Comparison of ENCODE assay signal across 14 cellular contexts in the genomic region with DNA sequence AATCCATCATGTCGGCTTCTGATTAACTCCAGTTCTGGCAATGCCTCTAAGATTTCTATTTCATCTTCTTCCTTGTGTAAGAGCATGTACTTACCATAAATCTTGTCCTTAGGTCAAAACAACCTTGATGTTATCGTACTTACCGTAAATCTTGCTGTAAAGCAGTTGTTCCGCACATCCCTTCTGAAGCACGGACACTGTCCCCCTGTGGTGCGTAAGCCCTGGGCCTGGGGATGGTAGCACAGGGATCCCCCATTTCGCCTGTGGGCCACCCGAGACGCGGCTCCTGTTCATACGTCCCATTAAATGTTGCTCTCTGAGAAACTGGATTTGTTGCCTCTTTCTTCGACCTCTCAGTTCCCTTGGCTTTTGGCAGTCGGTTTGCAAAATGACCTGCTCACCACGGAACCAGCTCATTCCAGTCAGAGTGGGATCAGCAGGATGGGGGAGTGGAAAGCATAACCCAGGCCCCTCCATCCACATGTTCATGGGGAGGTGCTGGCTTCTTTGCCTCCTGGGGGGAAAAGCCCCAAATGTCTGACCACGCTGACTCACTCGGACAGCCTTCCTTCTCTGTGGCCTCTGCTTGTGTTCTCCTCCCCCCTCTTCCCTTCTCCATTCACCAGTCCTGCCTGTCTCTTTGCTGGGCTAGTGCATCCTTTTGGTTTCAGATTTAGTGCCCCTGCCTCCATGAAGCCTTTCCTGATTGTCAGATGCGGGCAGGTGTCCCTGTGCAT. TPM values are rescaled to one million over a fixed set of nuclear protein-coding genes. Genes with fewer than 3 reads are reported as not detected.
DNase-seq lines count a peak whose midpoint lies in the region; ATAC-seq, FAIRE-seq and TF ChIP-seq lines count a peak whose summit lies in the region.
"Had no signal": no experiment of that assay in that cellular context is flagged by ENCODE, and none has a peak within 500 bp of the region (broad histone marks: within the 10 kb centered on the region; RNA-seq: fewer than 3 reads in every experiment).

No MANE protein-coding gene starts in this region.

- H2BK120ac ChIP-seq in IMR-90 (ENCODE audit: low read depth, low read length) = no peak overlapping the region

- H3K23ac ChIP-seq in IMR-90 (ENCODE audit: low read depth, low read length) = no peak overlapping the region

- FAIRE-seq in astrocyte (lab: Jason Lieb, UNC) = no peak

- no peak for TF ChIP-seq POLR2A in IMR-90 (IDR thresholded peaks at IDR 0.05; ENCODE audit: low read depth, low read length)

- no peak for TF ChIP-seq RAD21 in IMR-90 (IDR thresholded peaks at IDR 0.05; ENCODE audit: low read length)

- peak overlapping the region; percentile 16; the same call in 1 of the 2 replicates for H3K4me2 ChIP-seq in IMR-90 (ENCODE audit: low read depth, low read length)
- peak overlapping the region; percentile 69 for H3K4me2 ChIP-seq in astrocyte (ENCODE audit: low read length)

- no peak overlapping the region for H2BK5ac ChIP-seq in IMR-90 (ENCODE audit: low read depth, low read length, poor library complexity, severe bottlenecking)

- BruUV-seq in IMR-90 (replicated peaks; lab: Mats Ljungman, UMichigan) = no TSS peak

- no peak overlapping the region for H2BK15ac ChIP-seq in IMR-90 (ENCODE audit: low read depth, low read length)

- H3K9me3 Mint-ChIP-seq in astrocyte (ENCODE audit: unreplicated experiment) (no peaks in the 10 kb centered on the region), nephron progenitor cell (peaks cover 21% of the 10 kb centered on the region)
- H3K9me3 Mint-ChIP-seq: activated naive CD4-positive, alpha-beta T cell treated with anti-CD3 and anti-CD28 coated beads, Interleukin-2, amount 10 ng/mL, durations not matched to agents 7 days and 5 days had no signal

- no peak overlapping the region for H4K91ac ChIP-seq in IMR-90 (ENCODE audit: insufficient read depth, low read depth, low read length)

- H3K79me2 ChIP-seq in astrocyte (ENCODE audit: insufficient read depth, low read length) = peaks cover 77% of the 10 kb centered on the region

- H3K9me1 ChIP-seq in IMR-90 (ENCODE audit: insufficient read depth, low read length) = peaks cover 10% of the 10 kb centered on the region

- intact Hi-C loops in IMR-90 (cut with micrococcal nuclease) = no loop called here
- intact Hi-C loops in left lung (cut with DNase I) = no loop called here

- H2AK5ac ChIP-seq in IMR-90 (ENCODE audit: low read depth, low read length) = peak overlapping the region; percentile 71; the same call in 1 of the 2 replicates

- H3K27ac Mint-ChIP-seq in astrocyte (ENCODE audit: unreplicated experiment) (no peak overlapping the region), nephron progenitor cell (no peak overlapping the region)
- H3K27ac Mint-ChIP-seq: activated naive CD4-positive, alpha-beta T cell treated with anti-CD3 and anti-CD28 coated beads, Interleukin-2, amount 10 ng/mL, durations not matched to agents 7 days and 5 days had no signal

- peaks cover 56% of the 10 kb centered on the region for H3K4me1 Mint-ChIP-seq in astrocyte (ENCODE audit: low read depth, unreplicated experiment)
- peaks cover 24% of the 10 kb centered on the region for H3K4me1 Mint-ChIP-seq in nephron progenitor cell

- ATAC-seq in IMR-90 (ENCODE audit: low read depth) (peak; percentile 14; the same call in 1 of the 2 replicates), left lung (peak; percentile 20)
- ATAC-seq: gastrocnemius medialis had no signal

- H3K27me3 Mint-ChIP-seq in astrocyte (ENCODE audit: low read depth, unreplicated experiment) = no peaks in the 10 kb centered on the region
- peaks cover 4% of the 10 kb centered on the region for H3K27me3 Mint-ChIP-seq in nephron progenitor cell (ENCODE audit: low read depth, poor library complexity)

- dilution Hi-C loops in IMR-90 (cut with HindIII; ENCODE audit: low sequenced_read_pairs, unreplicated experiment) = no loop called here

- no peaks in the 10 kb centered on the region for H3K27me3 ChIP-seq in IMR-90 (ENCODE audit: control insufficient read depth, insufficient read depth, low read length)
- no peaks in the 10 kb centered on the region for H3K27me3 ChIP-seq in astrocyte (ENCODE audit: insufficient read depth, low read length)
- H3K27me3 ChIP-seq in left lung = no peaks in the 10 kb centered on the region
- no peaks in the 10 kb centered on the region for H3K27me3 ChIP-seq in right atrium auricular region
- H3K27me3 ChIP-seq: colonic mucosa, gastrocnemius medialis had no signal

- H2BK20ac ChIP-seq in IMR-90 (ENCODE audit: low read depth, low read length) = no peak overlapping the region

- H3K36me3 ChIP-seq in IMR-90 (ENCODE audit: control insufficient read depth, insufficient read depth, low read length) (no peaks in the 10 kb centered on the region), astrocyte (ENCODE audit: insufficient read depth, low read length) (no peaks in the 10 kb centered on the region), left lung (no peaks in the 10 kb centered on the region), right atrium auricular region (no peaks in the 10 kb centered on the region)
- H3K36me3 ChIP-seq: colonic mucosa, gastrocnemius medialis, HAP-1 had no signal

- no peak overlapping the region; the same call in 1 of the 2 replicates for H3K4ac ChIP-seq in IMR-90 (ENCODE audit: low read depth, low read length)

- peaks cover 46 to 58% of the 10 kb centered on the region in 2 experiments for H3K79me1 ChIP-seq in IMR-90 (ENCODE audit: low read depth in 1 of 2, low read length in 2 of 2)

- TF ChIP-seq CTCF in IMR-90 (conservative IDR thresholded peaks at IDR 0.05; ENCODE audit: low read depth, low read length) (no peak), astrocyte (IDR thresholded peaks at IDR 0.05; ENCODE audit: insufficient read depth, low read depth, low read length) (no peak), left lung (IDR thresholded peaks at IDR 0.05) (no peak), right atrium auricular region (IDR thresholded peaks at IDR 0.05) (no peak), nephron progenitor cell (IDR thresholded peaks at IDR 0.05) (no peak)

- H3K36me3 Mint-ChIP-seq in astrocyte (ENCODE audit: low read depth, unreplicated experiment) = peaks cover 16% of the 10 kb centered on the region
- peaks cover 16% of the 10 kb centered on the region for H3K36me3 Mint-ChIP-seq in nephron progenitor cell (ENCODE audit: low read depth)
- H3K36me3 Mint-ChIP-seq: activated naive CD4-positive, alpha-beta T cell treated with anti-CD3 and anti-CD28 coated beads, Interleukin-2, amount 10 ng/mL, durations not matched to agents 7 days and 5 days had no signal

- H2AK9ac ChIP-seq in IMR-90 (replicated peaks; ENCODE audit: low read depth, low read length, poor library complexity) = peak overlapping the region; percentile 22

- no peak overlapping the region for H3K4me3 ChIP-seq in IMR-90 (ENCODE audit: insufficient read depth, low read depth, low read length)
- H3K4me3 ChIP-seq in astrocyte (ENCODE audit: insufficient read depth, low read depth, low read length) = no peak overlapping the region
- H3K4me3 ChIP-seq in left lung = no peak overlapping the region
- H3K4me3 ChIP-seq in right atrium auricular region = no peak overlapping the region
- H3K4me3 ChIP-seq: colonic mucosa, gastrocnemius medialis, HAP-1 had no signal

- no peak overlapping the region for H3K18ac ChIP-seq in IMR-90 (ENCODE audit: low read depth, low read length)

- no peak overlapping the region for H4K8ac ChIP-seq in IMR-90 (ENCODE audit: low read depth in 2 of 2, low read length in 2 of 2)

- CTCF ChIA-PET in IMR-90 (lab: Yijun Ruan, JAX) = interaction anchor here (0.6 kb wide), 1 partner anchor 238 kb away, joined by 4 read pairs; no protein-coding TSS in a partner anchor

- peak overlapping the region; percentile 29; the same call in 1 of the 2 replicates for H3K14ac ChIP-seq in IMR-90 (replicated peaks; ENCODE audit: low read depth, low read length)

- H3K4me1 ChIP-seq in IMR-90 (ENCODE audit: control insufficient read depth, insufficient read depth, low read length) = peaks cover 11% of the 10 kb centered on the region
- peaks cover 31% of the 10 kb centered on the region for H3K4me1 ChIP-seq in astrocyte (ENCODE audit: insufficient read depth, low read length)
- peaks cover 3 to 87% of the 10 kb centered on the region in 2 donors for H3K4me1 ChIP-seq in left lung
- no peaks in the 10 kb centered on the region for H3K4me1 ChIP-seq in right atrium auricular region
- H3K4me1 ChIP-seq: colonic mucosa, gastrocnemius medialis, HAP-1 had no signal

- H2AFZ ChIP-seq in IMR-90 (replicated peaks; ENCODE audit: low read length, poor library complexity) (peak overlapping the region; percentile 51), astrocyte (ENCODE audit: low read depth, low read length) (peak overlapping the region; percentile 33)

- H3K27ac ChIP-seq in IMR-90 (ENCODE audit: insufficient read depth, low read length) = no peak overlapping the region
- peak overlapping the region; percentile 49 for H3K27ac ChIP-seq in astrocyte (ENCODE audit: low read depth, low read length)
- peak overlapping the region in 1 of 2 donors; percentile 66 for H3K27ac ChIP-seq in left lung
- H3K27ac ChIP-seq in right atrium auricular region = no peak overlapping the region
- H3K27ac ChIP-seq: colonic mucosa, gastrocnemius medialis had no signal

- 87% methylated on average over 13 of the region's 17 CpGs; no CpG with 5 or more reads in 1 of the 2 experiments for WGBS in IMR-90 (ENCODE audit: extremely low coverage in 2 of 2, insufficient read length in 1 of 2), 2 experiments

- H3K9me3 ChIP-seq in IMR-90 (ENCODE audit: control insufficient read depth, insufficient read depth, low read length) (no peaks in the 10 kb centered on the region; the same call in 1 of the 2 replicates), astrocyte (ENCODE audit: insufficient read depth, low read depth, low read length) (no peaks in the 10 kb centered on the region), left lung (no peaks in the 10 kb centered on the region), right atrium auricular region (no peaks in the 10 kb centered on the region)
- H3K9me3 ChIP-seq: colonic mucosa, gastrocnemius medialis had no signal

- H3K4me3 Mint-ChIP-seq in astrocyte (ENCODE audit: unreplicated experiment) (no peak overlapping the region), nephron progenitor cell (no peak overlapping the region)
- H3K4me3 Mint-ChIP-seq: activated naive CD4-positive, alpha-beta T cell treated with anti-CD3 and anti-CD28 coated beads, Interleukin-2, amount 10 ng/mL, durations not matched to agents 7 days and 5 days had no signal

- in situ Hi-C loops in ACHN (cut with HindIII; ENCODE audit: low pct_ligation_motif_present, low pct_unique_long_range_greater_than_20kb, low sequenced_read_pairs) (no loop called here), IMR-90 (cut with MboI; ENCODE audit: low sequenced_read_pairs) (no loop called here)

- POLR2A ChIA-PET in IMR-90 (lab: Charles Lee; ENCODE audit: unreplicated experiment) = no interaction called here

- DNase-seq in ACHN (peak; percentile 36), IMR-90 (peak; percentile 57), astrocyte (ENCODE audit: low read depth) (peak; percentile 77), left lung (peak in 1 of 2 donors; percentile 46), right atrium auricular region (ENCODE audit: low spot score) (no peak), NCI-H510A treated with DMSO at 0.1 percent for 48 hours (lab: John Stamatoyannopoulos, UW) (no peak), nephron progenitor cell (no peak)
- DNase-seq in activated CD4-positive, CD25-positive, alpha-beta regulatory T cell (lab: John Stamatoyannopoulos, UW) = no peak
- DNase-seq: activated naive CD4-positive, alpha-beta T cell treated with anti-CD3 and anti-CD28 coated beads, Interleukin-2, amount 10 ng/mL, durations not matched to agents 7 days and 5 days; colonic mucosa; DMS79 treated with DMSO at 0.1 percent for 48 hours; gastrocnemius medialis; NCI-H2171 had no signal

- H4K20me1 ChIP-seq in IMR-90 (ENCODE audit: insufficient read depth, low read length) (peaks cover 11% of the 10 kb centered on the region; the same call in 1 of the 2 replicates), astrocyte (ENCODE audit: insufficient read depth, low read length) (peaks cover 29% of the 10 kb centered on the region)

- H3K9ac ChIP-seq in IMR-90 (ENCODE audit: low read depth, low read length) (no peak overlapping the region), astrocyte (ENCODE audit: low read length) (peak overlapping the region; percentile 40)

- H3K56ac ChIP-seq in IMR-90 (ENCODE audit: extremely low read depth, insufficient read depth, low read length) = no peak overlapping the region

- no peak overlapping the region for H4K5ac ChIP-seq in IMR-90 (ENCODE audit: low read depth, low read length)

RNA-seq across cellular contexts. Expression of a gene that starts 49.9 kb away (rescaled TPM):
- 26.9 and 28.9 TPM in 2 replicates for total RNA-seq in IMR-90 (2012; rRNA removed)
- 12.3 and 13.8 TPM in 2 replicates for polyA plus RNA-seq in IMR-90 (2012; rRNA removed)
- polyA plus RNA-seq in IMR-90 (2012; cell fraction: cytosol; rRNA removed) = 5.7 and 7.0 TPM in 2 replicates
- 13.4 and 18.7 TPM in 2 replicates for polyA plus RNA-seq in IMR-90 (2012; cell fraction: nucleus; rRNA removed; ENCODE audit: low replicate concordance)
- 88.7 and 100 TPM in 2 replicates for total RNA-seq in astrocyte
- 100 to 1,000 TPM; 115 to 135 TPM for total RNA-seq in left lung
- total RNA-seq in right atrium auricular region = 10 to 100 TPM in 1 of 2 donors, 1 to 10 TPM in 1; 9.9 to 29.2 TPM

Comparison
In these comparisons a context has a peak if more than half of its experiments do, and no peak if none do; other contexts are left out.
1. DNase-seq: peak in ACHN (single experiment), IMR-90 (single experiment) and astrocyte (single experiment); none in right atrium auricular region (single experiment), activated CD4-positive, CD25-positive, alpha-beta regulatory T cell (0 of 4), NCI-H510A treated with DMSO at 0.1 percent for 48 hours (single experiment) and nephron progenitor cell (single experiment).